Comparison of ENCODE assay signal across 26 cellular contexts in the genomic region with DNA sequence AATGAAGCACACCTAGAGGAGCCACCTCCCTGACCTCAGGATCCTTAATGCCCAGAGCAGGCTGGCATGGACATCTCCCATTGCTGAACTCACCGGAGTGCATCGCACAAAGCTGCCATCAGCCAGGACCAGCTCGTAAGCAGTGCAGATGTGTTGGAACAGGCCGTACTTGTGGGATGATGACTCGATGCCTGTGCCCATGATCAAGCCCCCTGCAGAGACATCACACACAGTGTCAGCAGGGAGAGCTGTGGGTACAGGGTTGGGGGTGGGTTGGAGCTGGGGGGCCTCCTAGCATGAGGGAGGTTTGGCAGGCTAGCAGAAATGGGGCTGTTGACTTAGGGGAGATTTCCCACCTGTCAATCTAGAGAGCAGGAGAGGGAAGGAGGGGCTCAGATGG. TPM values are rescaled to one million over a fixed set of nuclear protein-coding genes. Genes with fewer than 3 reads are reported as not detected.
DNase-seq lines count a peak whose midpoint lies in the region; ATAC-seq and TF ChIP-seq lines count a peak whose summit lies in the region.
"Had no signal": no experiment of that assay in that cellular context is flagged by ENCODE, and none has a peak within 500 bp of the region (broad histone marks: within the 10 kb centered on the region; RNA-seq: fewer than 3 reads in every experiment).

No MANE protein-coding gene starts in this region.

- H3K27ac ChIP-seq in epithelial cell of prostate (peak overlapping the region; percentile 58), liver (ENCODE audit: low read depth in 1 of 2, low read length in 2 of 2) (peak overlapping the region; percentile 5 to 53)
- H3K27ac ChIP-seq: 22Rv1, C4-2B, Peyer's patch, right atrium auricular region, SJCRH30, tibial nerve, WERI-Rb-1 had no signal

- no peak for ATAC-seq in activated CD8-positive, alpha-beta T cell treated with anti-CD3 and anti-CD28 coated beads, Interleukin-2, amount 10 ng/mL, durations not matched to agents 7 days and 5 days
- no peak for ATAC-seq in activated CD8-positive, alpha-beta T cell treated with anti-CD3 and anti-CD28 coated beads for 36 hours
- ATAC-seq in GM21737 (IDR thresholded peaks at IDR 0.05; ENCODE audit: unreplicated experiment), result no peak
- ATAC-seq: HCT116 had no signal

- H3K9me3 ChIP-seq in liver (ENCODE audit: control insufficient read depth in 4 of 4, low read length in 3 of 4), result no peaks in the 10 kb centered on the region
- H3K9me3 ChIP-seq: Peyer's patch, right atrium auricular region, SJCRH30 had no signal

- H3K9me3 Mint-ChIP-seq in activated CD8-positive, alpha-beta T cell treated with anti-CD3 and anti-CD28 coated beads, Interleukin-2, amount 10 ng/mL, durations not matched to agents 7 days and 5 days (ENCODE audit: insufficient read depth), result no peaks in the 10 kb centered on the region
- no peaks in the 10 kb centered on the region for H3K9me3 Mint-ChIP-seq in activated CD8-positive, alpha-beta T cell treated with anti-CD3 and anti-CD28 coated beads for 36 hours
- H3K9me3 Mint-ChIP-seq: immature natural killer cell had no signal

- DNase-seq in activated CD8-positive, alpha-beta T cell treated with anti-CD3 and anti-CD28 coated beads, Interleukin-2, amount 10 ng/mL, durations not matched to agents 7 days and 5 days, result no peak
- no peak for DNase-seq in activated CD8-positive, alpha-beta T cell treated with anti-CD3 and anti-CD28 coated beads for 36 hours
- DNase-seq in epithelial cell of prostate (ENCODE audit: low read depth, low spot score) (no peak), cardiac septum (ENCODE audit: low spot score) (no peak), NOMO-1 treated with DMSO at 0.1 percent for 48 hours (lab: John Stamatoyannopoulos, UW; ENCODE audit: unreplicated experiment) (no peak), cerebellar cortex (ENCODE audit: low spot score) (no peak)
- DNase-seq: activated CD4-positive, alpha-beta T cell treated with anti-CD3 and anti-CD28 coated beads for 4 hours; activated effector memory CD4-positive, alpha-beta T cell treated with anti-CD3 and anti-CD28 coated beads, Interleukin-2, amount 50 U/mL, for 16 hours; activated T-cell treated with anti-CD3 and anti-CD28 coated beads, Interleukin-2, amount 50 U/mL, for 1 hour; COR-L47; hypothalamus; immature natural killer cell; NCI-H1048; NCI-H748 treated with DMSO at 0.1 percent for 48 hours; Peyer's patch; SJCRH30; stimulated activated CD4-positive, alpha-beta T cell treated with anti-CD3 and anti-CD28 coated beads, Interleukin-4, amount 100 ng/mL, for 1 hour; T-helper 9 cell; WERI-Rb-1 had no signal

- no peak for TF ChIP-seq RAD21 in liver (IDR thresholded peaks at IDR 0.05)

- POLR2A ChIA-PET in activated CD8-positive, alpha-beta T cell treated with anti-CD3 and anti-CD28 coated beads, Interleukin-2, amount 10 ng/mL, durations not matched to agents 7 days and 5 days (lab: Charles Lee), result interaction anchor here (1.2 kb wide), 1 partner anchor 11 kb away, joined by 4 read pairs; no protein-coding TSS in a partner anchor
- POLR2A ChIA-PET in activated CD8-positive, alpha-beta T cell treated with anti-CD3 and anti-CD28 coated beads for 36 hours (lab: Charles Lee), result interaction anchor here (0.9 to 2.9 kb wide), 2 partner anchors 12 to 85 kb away, joined by 3 to 9 read pairs; a partner anchor contains a TSS

- no peaks in the 10 kb centered on the region for H3K27me3 ChIP-seq in liver (ENCODE audit: control insufficient read depth in 4 of 4, insufficient read depth in 4 of 4, low read length in 3 of 4)
- H3K27me3 ChIP-seq: Peyer's patch, right atrium auricular region, SJCRH30, tibial nerve had no signal

- no peaks in the 10 kb centered on the region for H3K27me3 Mint-ChIP-seq in activated CD8-positive, alpha-beta T cell treated with anti-CD3 and anti-CD28 coated beads, Interleukin-2, amount 10 ng/mL, durations not matched to agents 7 days and 5 days (ENCODE audit: low read depth)
- H3K27me3 Mint-ChIP-seq in activated CD8-positive, alpha-beta T cell treated with anti-CD3 and anti-CD28 coated beads for 36 hours, result no peaks in the 10 kb centered on the region

- TF ChIP-seq CTCF in activated CD8-positive, alpha-beta T cell treated with anti-CD3 and anti-CD28 coated beads for 36 hours (IDR thresholded peaks at IDR 0.05), result no peak
- no peak for TF ChIP-seq CTCF in liver (IDR thresholded peaks at IDR 0.05; ENCODE audit: low read depth, low read length, missing input control)

- H3K4me1 Mint-ChIP-seq in activated CD8-positive, alpha-beta T cell treated with anti-CD3 and anti-CD28 coated beads, Interleukin-2, amount 10 ng/mL, durations not matched to agents 7 days and 5 days (ENCODE audit: low read depth), result peaks cover 8% of the 10 kb centered on the region
- H3K4me1 Mint-ChIP-seq in activated CD8-positive, alpha-beta T cell treated with anti-CD3 and anti-CD28 coated beads for 36 hours (ENCODE audit: low read depth), result peaks cover 3% of the 10 kb centered on the region

- H3K4me3 Mint-ChIP-seq in activated CD8-positive, alpha-beta T cell treated with anti-CD3 and anti-CD28 coated beads, Interleukin-2, amount 10 ng/mL, durations not matched to agents 7 days and 5 days, result no peak overlapping the region
- no peak overlapping the region for H3K4me3 Mint-ChIP-seq in activated CD8-positive, alpha-beta T cell treated with anti-CD3 and anti-CD28 coated beads for 36 hours
- H3K4me3 Mint-ChIP-seq: immature natural killer cell had no signal

- H3K36me3 ChIP-seq in liver (ENCODE audit: control insufficient read depth in 4 of 4, insufficient read depth in 3 of 4, low read depth in 1 of 4, low read length in 3 of 4), result peaks cover 11 to 56% (median 45%) of the 10 kb centered on the region in 4 donors
- H3K36me3 ChIP-seq: right atrium auricular region had no signal

- no peak overlapping the region for H3K4me3 ChIP-seq in liver (ENCODE audit: low read depth in 1 of 3, low read length in 3 of 3)
- H3K4me3 ChIP-seq: Peyer's patch, right atrium auricular region, SJCRH30, tibial nerve had no signal

- peak overlapping the region; percentile 36 for H3K27ac Mint-ChIP-seq in activated CD8-positive, alpha-beta T cell treated with anti-CD3 and anti-CD28 coated beads, Interleukin-2, amount 10 ng/mL, durations not matched to agents 7 days and 5 days
- H3K27ac Mint-ChIP-seq in activated CD8-positive, alpha-beta T cell treated with anti-CD3 and anti-CD28 coated beads for 36 hours, result no peak overlapping the region

- H3K9ac ChIP-seq in liver (ENCODE audit: low read depth in 1 of 2, low read length in 2 of 2), result no peak overlapping the region

- WGBS in liver, result 90% methylated on average over 5 of the region's 5 CpGs

- H3K36me3 Mint-ChIP-seq in activated CD8-positive, alpha-beta T cell treated with anti-CD3 and anti-CD28 coated beads, Interleukin-2, amount 10 ng/mL, durations not matched to agents 7 days and 5 days (ENCODE audit: low read depth), result peaks cover 54% of the 10 kb centered on the region
- peaks cover 59% of the 10 kb centered on the region for H3K36me3 Mint-ChIP-seq in activated CD8-positive, alpha-beta T cell treated with anti-CD3 and anti-CD28 coated beads for 36 hours (ENCODE audit: low read depth)

- intact Hi-C loops in activated CD8-positive, alpha-beta T cell treated with anti-CD3 and anti-CD28 coated beads for 36 hours (cut with micrococcal nuclease), result no loop called here
- intact Hi-C loops in cardiac septum (cut with DNase I), result no loop called here

- H3K4me1 ChIP-seq in liver (ENCODE audit: control insufficient read depth in 4 of 4, insufficient read depth in 4 of 4, low read length in 3 of 4), result peaks cover 8 to 86% (median 71%) of the 10 kb centered on the region in 4 donors
- H3K4me1 ChIP-seq: Peyer's patch, right atrium auricular region, SJCRH30, tibial nerve had no signal

- CTCF ChIA-PET in activated CD8-positive, alpha-beta T cell treated with anti-CD3 and anti-CD28 coated beads, Interleukin-2, amount 10 ng/mL, durations not matched to agents 7 days and 5 days (lab: Charles Lee), result no interaction called here
- CTCF ChIA-PET in activated CD8-positive, alpha-beta T cell treated with anti-CD3 and anti-CD28 coated beads for 36 hours (lab: Charles Lee), result no interaction called here

TF ChIP-seq in liver, 16 proteins besides CTCF, POLR2A, EP300 and RAD21:
- TF ChIP-seq, protein P1, sequence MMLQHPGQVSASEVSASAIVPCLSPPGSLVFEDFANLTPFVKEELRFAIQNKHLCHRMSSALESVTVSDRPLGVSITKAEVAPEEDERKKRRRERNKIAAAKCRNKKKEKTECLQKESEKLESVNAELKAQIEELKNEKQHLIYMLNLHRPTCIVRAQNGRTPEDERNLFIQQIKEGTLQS (IDR thresholded peaks at IDR 0.05), result no peak
- TF ChIP-seq JUND (IDR thresholded peaks at IDR 0.05) (no peak), GABPA (IDR thresholded peaks at IDR 0.05 in 1 of 2, conservative IDR thresholded peaks at IDR 0.05 in 1 of 2) (no peak)

RNA-seq across cellular contexts. Expression of a gene that starts 12.0 kb away (rescaled TPM):
- 100 to 1,000 TPM; 140 to 151 TPM for total RNA-seq in activated CD8-positive, alpha-beta T cell treated with anti-CD3 and anti-CD28 coated beads, Interleukin-2, amount 10 ng/mL, durations not matched to agents 7 days and 5 days
- total RNA-seq in activated CD8-positive, alpha-beta T cell treated with anti-CD3 and anti-CD28 coated beads for 36 hours, result 10 to 100 TPM; 59.5 to 64.7 TPM
- total RNA-seq in liver (100 to 1,000 TPM; 495 to 815 TPM), cardiac septum (40.3 TPM)
- 100 to 1,000 TPM; 271 to 705 TPM for polyA plus RNA-seq in liver
